Comparison of ENCODE assay signal across 8 cellular contexts in genomic region chr2:126658316-126658909, GRCh38. TPM values are rescaled to one million over a fixed set of nuclear protein-coding genes. Genes with fewer than 3 reads are reported as not detected.
DNase-seq lines count a peak whose midpoint lies in the region; ATAC-seq, FAIRE-seq and TF ChIP-seq lines count a peak whose summit lies in the region.

No MANE protein-coding gene starts in this region.

- H3K4me3 ChIP-seq in GM12865 (ENCODE audit: low read depth, low read length): peak overlapping the region; percentile 68
- H3K4me3 ChIP-seq in ascending aorta: peak overlapping the region; percentile 79 to 90
- peak overlapping the region; percentile 88 for H3K4me3 ChIP-seq in neuron (ENCODE audit: low read length)
- H3K4me3 ChIP-seq in H7 (ENCODE audit: insufficient read depth, low read depth, low read length): no peak overlapping the region

- TF ChIP-seq CTCF in GM12865 (IDR thresholded peaks at IDR 0.05; ENCODE audit: insufficient read depth, low read depth, low read length, missing control alignments) (no peak), ascending aorta (IDR thresholded peaks at IDR 0.05) (peak in 1 of 3 experiments; percentile 0), D721Med (IDR thresholded peaks at IDR 0.05; ENCODE audit: insufficient read depth, missing control alignments) (no peak)

- DNase-seq in GM12865 (ENCODE audit: low read depth) (peak; percentile 48), ascending aorta (ENCODE audit: low spot score in 2 of 2) (no peak), GM19238 (ENCODE audit: insufficient read length, low spot score) (no peak), H7 (no peak), D721Med (ENCODE audit: insufficient read length, low spot score) (no peak)

- peaks cover 20 to 60% of the 10 kb centered on the region in 2 donors for H3K4me1 ChIP-seq in ascending aorta
- peaks cover 30% of the 10 kb centered on the region for H3K4me1 ChIP-seq in neuron (ENCODE audit: insufficient read depth, low read length)

- peak overlapping the region; percentile 98 to 99 for H3K27ac ChIP-seq in ascending aorta

- H2AFZ ChIP-seq in neuron (ENCODE audit: low read depth, low read length): no peak overlapping the region

- intact Hi-C loops in ascending aorta (cut with DNase I): loop anchor here (2.0 to 10.0 kb wide), 3 partner anchors 56 to 406 kb away; no protein-coding TSS in a partner anchor

- no peaks in the 10 kb centered on the region for H3K36me3 ChIP-seq in ascending aorta
- H3K36me3 ChIP-seq in neuron (ENCODE audit: insufficient read depth, low read length): peaks cover 6% of the 10 kb centered on the region
- H3K36me3 ChIP-seq in H7 (replicated peaks; ENCODE audit: control insufficient read depth, insufficient read depth, low read length): no peaks in the 10 kb centered on the region

- ATAC-seq in HG02678 (IDR thresholded peaks at IDR 0.05; ENCODE audit: unreplicated experiment): peak; percentile 1
- no peak for ATAC-seq in GM21515 (IDR thresholded peaks at IDR 0.05; ENCODE audit: unreplicated experiment)

- H3K27me3 ChIP-seq in ascending aorta: no peaks in the 10 kb centered on the region
- no peaks in the 10 kb centered on the region for H3K27me3 ChIP-seq in neuron (ENCODE audit: insufficient read depth, low read length)
- no peaks in the 10 kb centered on the region; the same call in 1 of the 2 replicates for H3K27me3 ChIP-seq in H7 (ENCODE audit: control insufficient read depth, insufficient read depth, low read length)

- H3K9me3 ChIP-seq in ascending aorta (no peaks in the 10 kb centered on the region), neuron (ENCODE audit: low read length) (no peaks in the 10 kb centered on the region)

- FAIRE-seq in D721Med (lab: Jason Lieb, UNC): no peak

RNA-seq across cellular contexts. Expression of gene GYPC, which starts 2.5 kb away (rescaled TPM):
- 94.7 TPM for total RNA-seq in ascending aorta
- 68.5 and 92.9 TPM in 2 replicates for total RNA-seq in H7 (2014; rRNA removed; shearing (Covaris generic))
